In the genomic region with DNA sequence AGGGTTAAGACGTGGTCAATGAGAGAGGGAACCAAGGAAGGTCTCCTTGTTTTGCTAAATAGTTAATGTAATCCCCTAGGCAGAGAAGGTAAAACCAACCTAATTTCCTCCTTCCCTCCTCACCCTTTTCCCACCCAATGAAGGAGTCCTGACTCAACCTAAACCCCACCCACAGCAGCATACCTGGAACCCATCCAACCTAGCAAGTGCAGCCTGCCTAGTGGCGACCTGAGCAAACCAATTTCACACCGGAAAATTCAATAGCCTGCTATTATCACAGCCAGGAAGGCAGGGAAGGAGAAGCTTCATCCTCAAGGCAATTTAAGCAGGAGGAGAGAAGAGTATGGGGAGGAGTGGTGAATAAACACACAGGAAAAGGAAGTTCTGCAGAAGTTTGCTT, we compare ENCODE assay signal across 13 cellular contexts. TPM values are rescaled to one million over a fixed set of nuclear protein-coding genes. Genes with fewer than 3 reads are reported as not detected.
DNase-seq lines count a peak whose midpoint lies in the region; ATAC-seq and TF ChIP-seq lines count a peak whose summit lies in the region.
"Had no signal": no experiment of that assay in that cellular context is flagged by ENCODE, and none has a peak within 500 bp of the region (broad histone marks: within the 10 kb centered on the region; RNA-seq: fewer than 3 reads in every experiment).

No MANE protein-coding gene starts in this region.

- intact Hi-C loops in PC-9 (cut with micrococcal nuclease; ENCODE audit: unreplicated experiment): no loop called here
- intact Hi-C loops in Right ventricle myocardium inferior (cut with DNase I): no loop called here

- no peaks in the 10 kb centered on the region for H4K20me1 ChIP-seq in PC-9 (ENCODE audit: insufficient read depth)

- H3K4me2 ChIP-seq in PC-9: no peak overlapping the region

- peak; percentile 79 for DNase-seq in DMS 273 (lab: John Stamatoyannopoulos, UW; ENCODE audit: unreplicated experiment)
- DNase-seq in KBM-7: peak; percentile 5
- peak; percentile 42 to 54 for DNase-seq in PC-9
- DNase-seq in iPS-NIHi11 (ENCODE audit: low spot score): peak; percentile 45
- no peak for DNase-seq in COLO829 (ENCODE audit: low spot score)
- no peak for DNase-seq in omental fat pad (ENCODE audit: low spot score)
- DNase-seq in Right ventricle myocardium inferior (ENCODE audit: missing footprints): no peak
- no peak for DNase-seq in activated T-cell treated with anti-CD3 and anti-CD28 coated beads, Interleukin-2, amount 50 U/mL, for 1 hour
- DNase-seq: anterior cingulate cortex; effector memory CD8-positive, alpha-beta T cell; SHP77; stimulated activated CD4-positive, alpha-beta T cell treated with anti-CD3 and anti-CD28 coated beads, Interleukin-1b, Interleukin-23, amount 100 ng/mL, for 48 hours; stimulated activated naive CD4-positive, alpha-beta T cell treated with Interleukin-2 at 50 U/mL for 16 hours had no signal

- H3K9me2 ChIP-seq in PC-9 (ENCODE audit: insufficient read depth): no peaks in the 10 kb centered on the region

- POLR2A ChIA-PET in PC-9 (lab: Charles Lee; ENCODE audit: unreplicated experiment): interaction anchor here (0.7 kb wide), 1 partner anchor 676 kb away, joined by 5 read pairs; no protein-coding TSS in a partner anchor

- no peaks in the 10 kb centered on the region for H3F3A ChIP-seq in PC-9 (ENCODE audit: insufficient read depth, low read depth)

- no peak overlapping the region for H2AFZ ChIP-seq in PC-9

- H3K4me3 ChIP-seq in PC-9: no peak overlapping the region

- no peaks in the 10 kb centered on the region for H3K36me3 ChIP-seq in PC-9 (ENCODE audit: low read depth)

- no peak for TF ChIP-seq CTCF in PC-9 (conservative IDR thresholded peaks at IDR 0.05)
- TF ChIP-seq CTCF in omental fat pad (IDR thresholded peaks at IDR 0.05): no peak

- H3K27ac ChIP-seq in PC-9: no peak overlapping the region

- H3K9me3 ChIP-seq in PC-9 (ENCODE audit: insufficient read depth, low read depth): no peaks in the 10 kb centered on the region

- in situ Hi-C loops in KBM-7 (cut with MboI; ENCODE audit: low pct_unique_long_range_greater_than_20kb, low sequenced_read_pairs): no loop called here

- CTCF ChIA-PET in PC-9 (lab: Charles Lee): no interaction called here

- H3K79me2 ChIP-seq in PC-9 (ENCODE audit: low read depth): no peaks in the 10 kb centered on the region

- no peaks in the 10 kb centered on the region for H3K27me3 ChIP-seq in PC-9 (ENCODE audit: insufficient read depth, low read depth)

- BruUV-seq in PC-9 (replicated peaks; lab: Mats Ljungman, UMichigan): no TSS peak

- no peak for ATAC-seq in omental fat pad (ENCODE audit: low FRiP score)
- no peak for ATAC-seq in Right ventricle myocardium inferior
- ATAC-seq: effector memory CD8-positive, alpha-beta T cell had no signal

- peaks cover 8% of the 10 kb centered on the region for H3K4me1 ChIP-seq in PC-9 (replicated peaks; ENCODE audit: insufficient read depth)

RNA-seq across cellular contexts. Expression of a gene that starts 46.9 kb away (rescaled TPM):
- total RNA-seq in PC-9 (2021) (13.7 and 16.0 TPM in 2 replicates), omental fat pad (10 to 100 TPM; 38.5 to 53.4 (median 43.1) TPM), Right ventricle myocardium inferior (34.8 TPM)

Comparison
In these comparisons a context has a peak if more than half of its experiments do, and no peak if none do; other contexts are left out.
1. DNase-seq: peak in DMS 273 (single experiment), KBM-7 (single experiment), PC-9 (2 of 2) and iPS-NIHi11 (single experiment); none in COLO829 (single experiment), omental fat pad (single experiment), Right ventricle myocardium inferior (single experiment) and activated T-cell treated with anti-CD3 and anti-CD28 coated beads, Interleukin-2, amount 50 U/mL, for 1 hour (single experiment).